In the genomic region with DNA sequence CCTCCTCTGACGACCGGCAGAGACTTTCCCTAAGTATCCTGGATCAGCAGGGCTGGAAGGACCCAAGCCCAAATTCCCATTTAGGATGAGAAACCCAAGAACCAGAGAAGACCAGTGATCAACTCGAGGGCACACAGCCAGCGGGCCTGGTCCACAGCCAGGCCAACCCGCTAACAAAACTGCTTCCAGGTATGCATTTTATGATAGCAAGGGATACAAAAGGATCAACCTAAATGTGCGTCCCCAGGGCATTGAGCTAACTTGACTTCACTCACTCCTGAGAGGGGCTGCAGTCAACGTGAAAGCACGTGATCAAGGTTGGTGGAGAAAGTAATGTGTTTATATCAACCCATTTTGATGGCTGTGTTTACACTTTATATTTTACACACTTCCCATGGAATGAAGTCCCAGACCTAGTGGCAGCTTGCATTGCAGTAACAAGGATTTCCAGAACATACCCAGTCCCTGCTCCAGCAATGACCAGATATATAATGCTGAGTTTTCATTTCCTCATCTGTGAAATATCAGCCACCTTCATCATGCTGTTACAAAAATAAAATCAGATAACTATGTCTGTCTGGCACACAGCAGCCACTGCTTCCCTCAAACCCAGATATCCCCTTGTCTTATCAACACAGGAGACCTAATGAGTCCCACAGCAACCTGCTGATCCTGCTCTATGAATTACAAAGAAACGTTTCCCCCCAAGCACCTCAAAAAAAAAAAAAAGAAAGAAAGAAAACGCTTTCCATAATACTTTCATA, we compare ENCODE assay signal across 11 cellular contexts. TPM values are rescaled to one million over a fixed set of nuclear protein-coding genes. Genes with fewer than 3 reads are reported as not detected.
A peak's percentile ranks its signal among the peaks of the same experiment; 100 is the strongest.
DNase-seq lines count a peak whose midpoint lies in the region; ATAC-seq, FAIRE-seq and TF ChIP-seq lines count a peak whose summit lies in the region.
"Had no signal": no experiment of that assay in that cellular context is flagged by ENCODE, and none has a peak within 500 bp of the region (broad histone marks: within the 10 kb centered on the region; RNA-seq: fewer than 3 reads in every experiment).

No MANE protein-coding gene starts in this region.

- peak overlapping the region; percentile 72; the same call in 1 of the 2 replicates for H3K27ac Mint-ChIP-seq in HFFc6
- H3K27ac Mint-ChIP-seq in activated T-helper 17 cell treated with anti-CD3 and anti-CD28 coated beads, Interleukin-2, amount 50 U/mL, for 72 hours: peak overlapping the region; percentile 100

- DNase-seq in HFFc6: no peak
- no peak for DNase-seq in frontal cortex (ENCODE audit: low spot score in 2 of 2)
- DNase-seq in GF-D8 (lab: John Stamatoyannopoulos, UW): no peak
- DNase-seq in NCI-H526 (lab: John Stamatoyannopoulos, UW): no peak
- DNase-seq in inferior parietal cortex (ENCODE audit: extremely low spot score): no peak
- DNase-seq: foreskin fibroblast, H7 had no signal

- H4K20me1 ChIP-seq in BLaER1: peaks cover 11% of the 10 kb centered on the region

- H3K4me1 Mint-ChIP-seq in HFFc6 (ENCODE audit: low read depth): peaks cover 17% of the 10 kb centered on the region
- H3K4me1 Mint-ChIP-seq in activated T-helper 17 cell treated with anti-CD3 and anti-CD28 coated beads, Interleukin-2, amount 50 U/mL, for 72 hours: peaks cover 60% of the 10 kb centered on the region

- H3K27me3 ChIP-seq in BLaER1 (no peaks in the 10 kb centered on the region), mononuclear cell (ENCODE audit: insufficient read depth, low read length) (no peaks in the 10 kb centered on the region)

- ATAC-seq in activated T-helper 17 cell treated with anti-CD3 and anti-CD28 coated beads, Interleukin-2, amount 50 U/mL, for 72 hours (replicated peaks): no peak

- no peak for FAIRE-seq in frontal cortex (lab: Jason Lieb, UNC)
- FAIRE-seq: TTC549 had no signal

- H3K27me3 Mint-ChIP-seq in HFFc6 (ENCODE audit: insufficient read depth): peaks cover 15% of the 10 kb centered on the region
- no peaks in the 10 kb centered on the region for H3K27me3 Mint-ChIP-seq in activated T-helper 17 cell treated with anti-CD3 and anti-CD28 coated beads, Interleukin-2, amount 50 U/mL, for 72 hours

- no peak overlapping the region for H3K4me3 Mint-ChIP-seq in HFFc6
- peak overlapping the region; percentile 99 for H3K4me3 Mint-ChIP-seq in activated T-helper 17 cell treated with anti-CD3 and anti-CD28 coated beads, Interleukin-2, amount 50 U/mL, for 72 hours

- no peaks in the 10 kb centered on the region for H3K9me3 Mint-ChIP-seq in HFFc6
- no peaks in the 10 kb centered on the region for H3K9me3 Mint-ChIP-seq in activated T-helper 17 cell treated with anti-CD3 and anti-CD28 coated beads, Interleukin-2, amount 50 U/mL, for 72 hours

- no peak for TF ChIP-seq CTCF in HFFc6 (IDR thresholded peaks at IDR 0.05)

- no peaks in the 10 kb centered on the region for H3K36me3 Mint-ChIP-seq in HFFc6 (ENCODE audit: low read depth)
- H3K36me3 Mint-ChIP-seq in activated T-helper 17 cell treated with anti-CD3 and anti-CD28 coated beads, Interleukin-2, amount 50 U/mL, for 72 hours (ENCODE audit: low read depth): peaks cover 61% of the 10 kb centered on the region

- H3K4me2 ChIP-seq in BLaER1: peak overlapping the region; percentile 89

- peak overlapping the region; percentile 73 for H3K4me3 ChIP-seq in BLaER1
- peak overlapping the region; percentile 61 for H3K4me3 ChIP-seq in mononuclear cell (ENCODE audit: low read length)

- H3K9me3 ChIP-seq in BLaER1 (0 out of 2 replicates have a peak, but pooled peaks cover 9% of the 10 kb centered on the region), mononuclear cell (ENCODE audit: low read depth, low read length) (no peaks in the 10 kb centered on the region)

- H3K9ac ChIP-seq in BLaER1: peak overlapping the region; percentile 78

- peak overlapping the region; percentile 82 for H3K27ac ChIP-seq in BLaER1

- peaks cover 24% of the 10 kb centered on the region for H3K36me3 ChIP-seq in BLaER1

- H3K4me1 ChIP-seq in BLaER1 (peaks cover 44% of the 10 kb centered on the region), mononuclear cell (ENCODE audit: insufficient read depth, low read length) (peaks cover 53% of the 10 kb centered on the region)

RNA-seq across cellular contexts. Expression of a gene that starts 2.1 kb away (rescaled TPM):
- total RNA-seq in HFFc6 (2021; fragmentation: NEBNext Ultra II Directional; extraction: Animal tissue kit (Norgen Biotek cat#: 25700)): not detected
- 10 to 100 TPM; 33.5 to 39.7 TPM for total RNA-seq in activated T-helper 17 cell treated with anti-CD3 and anti-CD28 coated beads, Interleukin-2, amount 50 U/mL, for 72 hours
- total RNA-seq in mononuclear cell: 24.9 TPM
- 0.41 TPM for total RNA-seq in frontal cortex

Comparison
In these comparisons a context has a peak if more than half of its experiments do, and no peak if none do; other contexts are left out.
1. RNA of a gene that starts 2.1 kb away (total RNA-seq): 33.5 to 39.7 TPM in activated T-helper 17 cell treated with anti-CD3 and anti-CD28 coated beads, Interleukin-2, amount 50 U/mL, for 72 hours and 24.9 TPM in mononuclear cell (single experiment); 0.41 TPM in frontal cortex (single experiment) and not detected in HFFc6; every median in the first group is over 10 times any median in the second.